12 cellular contexts compared by ENCODE assay signal in the genomic region with DNA sequence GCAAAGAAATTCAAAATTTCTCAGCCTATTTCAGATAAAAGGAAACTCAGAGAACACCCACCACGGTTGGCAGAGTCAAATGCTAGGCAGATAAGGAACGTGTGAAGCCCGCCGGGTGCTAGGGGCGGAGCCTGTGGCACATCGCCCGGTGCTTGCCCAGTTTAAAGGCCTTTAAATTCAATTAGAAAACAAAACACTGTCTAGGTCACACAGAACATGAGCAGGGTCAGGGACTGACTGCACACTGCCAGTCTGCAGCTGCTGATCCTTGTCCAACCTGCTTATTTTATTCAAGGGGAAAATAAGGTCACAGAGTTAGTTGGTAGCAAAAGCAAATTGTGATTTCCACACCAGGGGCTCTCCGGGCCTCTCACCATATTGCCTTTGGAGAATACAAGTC.
A peak's percentile ranks its signal among the peaks of the same experiment; 100 is the strongest.
DNase-seq lines count a peak whose midpoint lies in the region; ATAC-seq, FAIRE-seq and TF ChIP-seq lines count a peak whose summit lies in the region.
"Had no signal": no experiment of that assay in that cellular context is flagged by ENCODE, and none has a peak within 500 bp of the region (broad histone marks: within the 10 kb centered on the region; RNA-seq: fewer than 3 reads in every experiment).

No MANE protein-coding gene starts in this region.

- H3K4me1 ChIP-seq in small intestine (ENCODE audit: control insufficient read depth in 2 of 2, insufficient read depth in 1 of 2, low read depth in 1 of 2, low read length in 1 of 2), result no peaks in the 10 kb centered on the region
- H3K4me1 ChIP-seq: ascending aorta had no signal

- no peak for FAIRE-seq in small intestine (lab: Jason Lieb, UNC)

- TF ChIP-seq CTCF in dorsolateral prefrontal cortex (IDR thresholded peaks at IDR 0.05 in 54 of 56, conservative IDR thresholded peaks at IDR 0.05 in 2 of 56; ENCODE audit: low read depth in 1 of 56, partially characterized antibody in 56 of 56) (no peak), omental fat pad (IDR thresholded peaks at IDR 0.05) (no peak)

- no peaks in the 10 kb centered on the region for H3K27me3 ChIP-seq in dorsolateral prefrontal cortex
- no peaks in the 10 kb centered on the region for H3K27me3 ChIP-seq in small intestine (ENCODE audit: control insufficient read depth in 2 of 2, insufficient read depth in 2 of 2, low read length in 2 of 2)
- H3K27me3 ChIP-seq: ascending aorta had no signal

- no peaks in the 10 kb centered on the region for H3K36me3 ChIP-seq in small intestine (ENCODE audit: control insufficient read depth in 2 of 2, insufficient read depth in 2 of 2, low read length in 2 of 2)
- H3K36me3 ChIP-seq: ascending aorta had no signal

- no peaks in the 10 kb centered on the region for H3K9me3 ChIP-seq in small intestine (ENCODE audit: control insufficient read depth, low read depth)
- H3K9me3 ChIP-seq: ascending aorta had no signal

- intact Hi-C loops in dorsolateral prefrontal cortex (cut with DNase I), result no loop called here

- DNase-seq in HUDEP-2 (lab: John Stamatoyannopoulos, UW; ENCODE audit: unreplicated experiment in 76 of 76) (peak in 73 of 76 experiments; percentile 45 to 94 (median 84)), NCI-H774 (lab: John Stamatoyannopoulos, UW) (peak; percentile 72), dorsolateral prefrontal cortex (peak in 2 of 10 donors; percentile 67 to 78), omental fat pad (ENCODE audit: low spot score) (no peak), NOMO-1 treated with DMSO at 0.1 percent for 48 hours (lab: John Stamatoyannopoulos, UW; ENCODE audit: unreplicated experiment) (no peak), small intestine (no peak)
- DNase-seq: activated T-cell treated with anti-CD3 and anti-CD28 coated beads, Interleukin-2, amount 50 U/mL, for 1 hour; NCI-H2171 treated with DMSO at 0.1 percent for 48 hours; stimulated activated naive CD8-positive, alpha-beta T cell treated with anti-CD3 and anti-CD28 coated beads, Interleukin-15, amount 100 ng/mL, for 72 hours had no signal

- peak; percentile 61 for ATAC-seq in omental fat pad (ENCODE audit: low FRiP score)
- ATAC-seq in HG03354 (IDR thresholded peaks at IDR 0.05; ENCODE audit: poor library complexity, severe bottlenecking, unreplicated experiment), result no peak
- ATAC-seq in GM19328 (IDR thresholded peaks at IDR 0.05; ENCODE audit: unreplicated experiment), result no peak
- ATAC-seq: stimulated activated naive CD8-positive, alpha-beta T cell treated with anti-CD3 and anti-CD28 coated beads, Interleukin-15, amount 100 ng/mL, for 72 hours had no signal

- H3K4me3 ChIP-seq in dorsolateral prefrontal cortex, result peak overlapping the region in 2 of 59 donors; percentile 1 to 28
- no peak overlapping the region for H3K4me3 ChIP-seq in small intestine (ENCODE audit: low read depth in 1 of 2, low read length in 2 of 2)
- H3K4me3 ChIP-seq: ascending aorta had no signal

- H3K27ac ChIP-seq in dorsolateral prefrontal cortex (peak overlapping the region in 48 of 59 donors; percentile 1 to 81 (median 56)), small intestine (ENCODE audit: low read depth in 1 of 2, low read length in 1 of 2) (no peak overlapping the region)
- H3K27ac ChIP-seq: ascending aorta had no signal

- WGBS in small intestine, 3 donors, result 11 to 34% (median 25%) methylated on average over 8 of the region's 8 CpGs

Comparison
In these comparisons a context has a peak if more than half of its experiments do, and no peak if none do; other contexts are left out.
1. DNase-seq: peak in HUDEP-2 (73 of 76) and NCI-H774 (single experiment); none in omental fat pad (single experiment), NOMO-1 treated with DMSO at 0.1 percent for 48 hours (single experiment) and small intestine (single experiment).
2. H3K27ac ChIP-seq: peak in dorsolateral prefrontal cortex (48 of 59); none in small intestine (0 of 2).